In genomic region chr4:24917076-24917856, GRCh38 we compare ENCODE assay signal across 19 cellular contexts. TPM values are rescaled to one million over a fixed set of nuclear protein-coding genes. Genes with fewer than 3 reads are reported as not detected.
"Had no signal": no experiment of that assay in that cellular context is flagged by ENCODE, and none has a peak within 500 bp of the region (broad histone marks: within the 10 kb centered on the region; RNA-seq: fewer than 3 reads in every experiment).

No MANE protein-coding gene starts in this region.

- H3K4me3 Mint-ChIP-seq: activated CD4-positive, alpha-beta T cell treated with anti-CD3 and anti-CD28 coated beads, Interleukin-2, amount 10 ng/mL, durations not matched to agents 24 days and 14 days; activated naive CD8-positive, alpha-beta T cell treated with anti-CD3 and anti-CD28 coated beads for 36 hours; activated T-cell treated with anti-CD3 and anti-CD28 coated beads, Interleukin-2, amount 50 U/mL, for 72 hours; central memory CD8-positive, alpha-beta T cell had no signal

- H3K4me1 ChIP-seq: lower lobe of right lung had no signal

- H3K4me3 ChIP-seq: lower lobe of right lung had no signal

- H3K9me3 ChIP-seq: neutrophil had no signal

- H3K36me3 ChIP-seq: lower lobe of right lung, neutrophil had no signal

- H3K27ac ChIP-seq: lower lobe of right lung, neutrophil had no signal

- H3K36me3 Mint-ChIP-seq: brain had no signal

- ATAC-seq: activated T-cell treated with anti-CD3 and anti-CD28 coated beads, Interleukin-2, amount 50 U/mL, for 72 hours; left colon; lower lobe of right lung had no signal

- H3K27ac Mint-ChIP-seq: activated CD4-positive, alpha-beta T cell treated with anti-CD3 and anti-CD28 coated beads, Interleukin-2, amount 10 ng/mL, durations not matched to agents 24 days and 14 days; activated naive CD8-positive, alpha-beta T cell treated with anti-CD3 and anti-CD28 coated beads for 36 hours; activated T-cell treated with anti-CD3 and anti-CD28 coated beads, Interleukin-2, amount 50 U/mL, for 72 hours had no signal

- DNase-seq: activated CD4-positive, alpha-beta T cell treated with anti-CD3 and anti-CD28 coated beads, Interleukin-2, amount 10 ng/mL, durations not matched to agents 24 days and 14 days; activated CD4-positive, CD25-positive, alpha-beta regulatory T cell; activated CD8-positive, alpha-beta memory T cell treated with anti-CD3 and anti-CD28 coated beads, Interleukin-2, amount 50 U/mL, for 48 hours; activated gamma-delta T cell treated with Interleukin-2 at 50 U/mL for 16 hours; activated naive CD8-positive, alpha-beta T cell treated with anti-CD3 and anti-CD28 coated beads for 36 hours; activated T-cell treated with anti-CD3 and anti-CD28 coated beads, Interleukin-2, amount 50 U/mL, for 72 hours; amygdala; cortex of kidney; effector CD8-positive, alpha-beta T cell; foreskin fibroblast; left colon; lower lobe of right lung; midbrain; stimulated activated CD4-positive, alpha-beta T cell treated with anti-CD3 and anti-CD28 coated beads, Interleukin-12 subunit alpha, Interleukin-12 subunit beta, amount 100 ng/mL, for 4 hours; stimulated activated CD4-positive, alpha-beta T cell treated with anti-CD3 and anti-CD28 coated beads, Interleukin-2, amount 100 ng/mL, for 24 hours; T-helper 2 cell had no signal

- H3K4me1 Mint-ChIP-seq: activated CD4-positive, alpha-beta T cell treated with anti-CD3 and anti-CD28 coated beads, Interleukin-2, amount 10 ng/mL, durations not matched to agents 24 days and 14 days; activated naive CD8-positive, alpha-beta T cell treated with anti-CD3 and anti-CD28 coated beads for 36 hours; central memory CD8-positive, alpha-beta T cell had no signal

RNA-seq across cellular contexts. Expression of gene CCDC149, which starts 4.4 kb away (rescaled TPM):
- total RNA-seq: activated CD4-positive, alpha-beta T cell treated with anti-CD3 and anti-CD28 coated beads, Interleukin-2, amount 10 ng/mL, durations not matched to agents 24 days and 14 days; activated naive CD8-positive, alpha-beta T cell treated with anti-CD3 and anti-CD28 coated beads for 36 hours had no signal
